Comparison of ENCODE assay signal across 1 cellular context in the genomic region with DNA sequence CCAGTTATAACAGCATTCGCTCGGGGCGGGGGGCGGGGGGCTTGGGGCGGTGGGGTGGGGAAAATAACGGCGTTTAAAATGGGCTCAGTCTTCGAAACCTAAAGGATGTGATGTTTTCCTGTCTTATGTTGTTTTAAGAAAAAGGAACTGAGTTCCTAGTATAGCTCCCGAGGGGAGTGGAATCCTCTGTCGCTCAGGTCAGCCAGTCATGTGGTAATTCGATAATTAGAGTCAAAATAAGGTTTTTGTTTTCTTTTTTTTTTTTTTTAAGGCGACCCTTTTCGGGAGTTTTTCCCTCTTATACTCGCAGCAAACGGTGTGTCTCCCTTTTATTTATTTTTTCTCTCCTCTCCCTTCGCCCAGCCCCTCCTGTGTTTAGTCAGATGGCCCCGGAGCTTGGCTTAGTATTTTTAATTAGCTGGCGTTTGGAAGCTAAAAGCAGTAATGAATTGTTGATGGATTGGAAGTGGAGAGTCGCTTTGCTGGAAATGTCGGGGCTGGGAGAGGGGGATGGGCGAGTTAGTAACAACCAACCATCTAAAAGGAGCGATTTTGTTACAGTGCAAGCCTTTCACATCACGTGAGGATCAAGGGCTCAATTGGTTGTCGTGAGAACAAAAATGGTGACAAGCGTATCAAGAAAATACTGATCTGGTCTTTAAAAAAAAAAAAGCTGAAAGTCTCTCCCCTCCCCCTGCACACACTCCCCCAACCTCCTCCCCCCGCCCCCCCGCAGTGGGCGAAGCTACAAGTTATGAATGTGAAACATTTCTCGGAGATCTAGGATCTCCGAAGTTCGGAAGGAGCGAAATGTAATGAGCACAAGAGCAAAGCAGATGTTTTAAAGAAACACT.
TF ChIP-seq lines count a peak whose summit lies in the region.

No MANE protein-coding gene starts in this region.

TF ChIP-seq in HEK293, 187 proteins besides CTCF, POLR2A, EP300 and RAD21 (continued from another document and continues in another):
- TF ChIP-seq ZNF248 (tag by site-specific recombination; IDR thresholded peaks at IDR 0.05) (no peak), ZNF624 (tag by site-specific recombination; IDR thresholded peaks at IDR 0.05) (no peak), ZNF341 (tag by site-specific recombination; IDR thresholded peaks at IDR 0.05; ENCODE audit: low read depth) (peak; percentile 49), HOXC10 (CRISPR knock-in tag; IDR thresholded peaks at IDR 0.05) (no peak), ZNF837 (tag by site-specific recombination; IDR thresholded peaks at IDR 0.05) (no peak), ZFP69B (tag by site-specific recombination; IDR thresholded peaks at IDR 0.05) (peak; percentile 98), ZNF132 (tag by site-specific recombination; IDR thresholded peaks at IDR 0.05; ENCODE audit: borderline replicate concordance) (no peak), ZNF202 (tag by site-specific recombination; IDR thresholded peaks at IDR 0.05; ENCODE audit: borderline replicate concordance) (no peak), ZNF785 (tag by site-specific recombination; IDR thresholded peaks at IDR 0.05) (no peak), ZNF530 (tag by site-specific recombination; IDR thresholded peaks at IDR 0.05; ENCODE audit: low read depth) (no peak), ZNF324 (tag by site-specific recombination; IDR thresholded peaks at IDR 0.05) (peak; percentile 90), ZFHX2 (tag by site-specific recombination; conservative IDR thresholded peaks at IDR 0.05) (no peak), ZNF404 (tag by site-specific recombination; IDR thresholded peaks at IDR 0.05) (no peak), KLF8 (tag by site-specific recombination; IDR thresholded peaks at IDR 0.05) (peak; percentile 82), ZNF426 (tag by site-specific recombination; IDR thresholded peaks at IDR 0.05) (no peak), ZNF335 (tag by site-specific recombination; conservative IDR thresholded peaks at IDR 0.05) (peak; percentile 78), ZNF843 (tag by site-specific recombination; IDR thresholded peaks at IDR 0.05) (peak; percentile 94), ZNF354C (tag by site-specific recombination; IDR thresholded peaks at IDR 0.05; ENCODE audit: borderline replicate concordance, low read depth) (no peak), ZNF16 (tag by site-specific recombination; IDR thresholded peaks at IDR 0.05; ENCODE audit: low read depth) (no peak), ZBTB48 (tag by site-specific recombination; IDR thresholded peaks at IDR 0.05) (no peak), ZNF24 (tag by site-specific recombination; IDR thresholded peaks at IDR 0.05) (peak; percentile 99), ZNF140 (tag by site-specific recombination; IDR thresholded peaks at IDR 0.05) (no peak)
- TF ChIP-seq, protein P1, sequence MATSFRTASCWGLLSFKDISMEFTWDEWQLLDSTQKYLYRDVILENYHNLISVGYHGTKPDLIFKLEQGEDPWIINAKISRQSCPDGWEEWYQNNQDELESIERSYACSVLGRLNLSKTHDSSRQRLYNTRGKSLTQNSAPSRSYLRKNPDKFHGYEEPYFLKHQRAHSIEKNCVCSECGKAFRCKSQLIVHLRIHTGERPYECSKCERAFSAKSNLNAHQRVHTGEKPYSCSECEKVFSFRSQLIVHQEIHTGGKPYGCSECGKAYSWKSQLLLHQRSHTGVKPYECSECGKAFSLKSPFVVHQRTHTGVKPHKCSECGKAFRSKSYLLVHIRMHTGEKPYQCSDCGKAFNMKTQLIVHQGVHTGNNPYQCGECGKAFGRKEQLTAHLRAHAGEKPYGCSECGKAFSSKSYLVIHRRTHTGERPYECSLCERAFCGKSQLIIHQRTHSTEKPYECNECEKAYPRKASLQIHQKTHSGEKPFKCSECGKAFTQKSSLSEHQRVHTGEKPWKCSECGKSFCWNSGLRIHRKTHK (tag by site-specific recombination; IDR thresholded peaks at IDR 0.05): no peak
- TF ChIP-seq, protein P2, sequence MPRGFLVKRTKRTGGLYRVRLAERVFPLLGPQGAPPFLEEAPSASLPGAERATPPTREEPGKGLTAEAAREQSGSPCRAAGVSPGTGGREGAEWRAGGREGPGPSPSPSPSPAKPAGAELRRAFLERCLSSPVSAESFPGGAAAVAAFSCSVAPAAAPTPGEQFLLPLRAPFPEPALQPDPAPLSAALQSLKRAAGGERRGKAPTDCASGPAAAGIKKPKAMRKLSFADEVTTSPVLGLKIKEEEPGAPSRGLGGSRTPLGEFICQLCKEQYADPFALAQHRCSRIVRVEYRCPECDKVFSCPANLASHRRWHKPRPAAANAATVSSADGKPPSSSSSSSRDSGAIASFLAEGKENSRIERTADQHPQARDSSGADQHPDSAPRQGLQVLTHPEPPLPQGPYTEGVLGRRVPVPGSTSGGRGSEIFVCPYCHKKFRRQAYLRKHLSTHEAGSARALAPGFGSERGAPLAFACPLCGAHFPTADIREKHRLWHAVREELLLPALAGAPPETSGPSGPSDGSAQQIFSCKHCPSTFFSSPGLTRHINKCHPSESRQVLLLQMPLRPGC (tag by site-specific recombination; IDR thresholded peaks at IDR 0.05): peak; percentile 96
- TF ChIP-seq, protein P3, sequence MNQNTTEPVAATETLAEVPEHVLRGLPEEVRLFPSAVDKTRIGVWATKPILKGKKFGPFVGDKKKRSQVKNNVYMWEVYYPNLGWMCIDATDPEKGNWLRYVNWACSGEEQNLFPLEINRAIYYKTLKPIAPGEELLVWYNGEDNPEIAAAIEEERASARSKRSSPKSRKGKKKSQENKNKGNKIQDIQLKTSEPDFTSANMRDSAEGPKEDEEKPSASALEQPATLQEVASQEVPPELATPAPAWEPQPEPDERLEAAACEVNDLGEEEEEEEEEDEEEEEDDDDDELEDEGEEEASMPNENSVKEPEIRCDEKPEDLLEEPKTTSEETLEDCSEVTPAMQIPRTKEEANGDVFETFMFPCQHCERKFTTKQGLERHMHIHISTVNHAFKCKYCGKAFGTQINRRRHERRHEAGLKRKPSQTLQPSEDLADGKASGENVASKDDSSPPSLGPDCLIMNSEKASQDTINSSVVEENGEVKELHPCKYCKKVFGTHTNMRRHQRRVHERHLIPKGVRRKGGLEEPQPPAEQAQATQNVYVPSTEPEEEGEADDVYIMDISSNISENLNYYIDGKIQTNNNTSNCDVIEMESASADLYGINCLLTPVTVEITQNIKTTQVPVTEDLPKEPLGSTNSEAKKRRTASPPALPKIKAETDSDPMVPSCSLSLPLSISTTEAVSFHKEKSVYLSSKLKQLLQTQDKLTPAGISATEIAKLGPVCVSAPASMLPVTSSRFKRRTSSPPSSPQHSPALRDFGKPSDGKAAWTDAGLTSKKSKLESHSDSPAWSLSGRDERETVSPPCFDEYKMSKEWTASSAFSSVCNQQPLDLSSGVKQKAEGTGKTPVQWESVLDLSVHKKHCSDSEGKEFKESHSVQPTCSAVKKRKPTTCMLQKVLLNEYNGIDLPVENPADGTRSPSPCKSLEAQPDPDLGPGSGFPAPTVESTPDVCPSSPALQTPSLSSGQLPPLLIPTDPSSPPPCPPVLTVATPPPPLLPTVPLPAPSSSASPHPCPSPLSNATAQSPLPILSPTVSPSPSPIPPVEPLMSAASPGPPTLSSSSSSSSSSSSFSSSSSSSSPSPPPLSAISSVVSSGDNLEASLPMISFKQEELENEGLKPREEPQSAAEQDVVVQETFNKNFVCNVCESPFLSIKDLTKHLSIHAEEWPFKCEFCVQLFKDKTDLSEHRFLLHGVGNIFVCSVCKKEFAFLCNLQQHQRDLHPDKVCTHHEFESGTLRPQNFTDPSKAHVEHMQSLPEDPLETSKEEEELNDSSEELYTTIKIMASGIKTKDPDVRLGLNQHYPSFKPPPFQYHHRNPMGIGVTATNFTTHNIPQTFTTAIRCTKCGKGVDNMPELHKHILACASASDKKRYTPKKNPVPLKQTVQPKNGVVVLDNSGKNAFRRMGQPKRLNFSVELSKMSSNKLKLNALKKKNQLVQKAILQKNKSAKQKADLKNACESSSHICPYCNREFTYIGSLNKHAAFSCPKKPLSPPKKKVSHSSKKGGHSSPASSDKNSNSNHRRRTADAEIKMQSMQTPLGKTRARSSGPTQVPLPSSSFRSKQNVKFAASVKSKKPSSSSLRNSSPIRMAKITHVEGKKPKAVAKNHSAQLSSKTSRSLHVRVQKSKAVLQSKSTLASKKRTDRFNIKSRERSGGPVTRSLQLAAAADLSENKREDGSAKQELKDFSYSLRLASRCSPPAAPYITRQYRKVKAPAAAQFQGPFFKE (tag by site-specific recombination; IDR thresholded peaks at IDR 0.05; ENCODE audit: borderline replicate concordance): no peak
- TF ChIP-seq, protein P4, sequence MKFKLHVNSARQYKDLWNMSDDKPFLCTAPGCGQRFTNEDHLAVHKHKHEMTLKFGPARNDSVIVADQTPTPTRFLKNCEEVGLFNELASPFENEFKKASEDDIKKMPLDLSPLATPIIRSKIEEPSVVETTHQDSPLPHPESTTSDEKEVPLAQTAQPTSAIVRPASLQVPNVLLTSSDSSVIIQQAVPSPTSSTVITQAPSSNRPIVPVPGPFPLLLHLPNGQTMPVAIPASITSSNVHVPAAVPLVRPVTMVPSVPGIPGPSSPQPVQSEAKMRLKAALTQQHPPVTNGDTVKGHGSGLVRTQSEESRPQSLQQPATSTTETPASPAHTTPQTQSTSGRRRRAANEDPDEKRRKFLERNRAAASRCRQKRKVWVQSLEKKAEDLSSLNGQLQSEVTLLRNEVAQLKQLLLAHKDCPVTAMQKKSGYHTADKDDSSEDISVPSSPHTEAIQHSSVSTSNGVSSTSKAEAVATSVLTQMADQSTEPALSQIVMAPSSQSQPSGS (tag by site-specific recombination; IDR thresholded peaks at IDR 0.05; ENCODE audit: low read depth): peak; percentile 40; the same call in 1 of the 2 replicates
- TF ChIP-seq, protein P5, sequence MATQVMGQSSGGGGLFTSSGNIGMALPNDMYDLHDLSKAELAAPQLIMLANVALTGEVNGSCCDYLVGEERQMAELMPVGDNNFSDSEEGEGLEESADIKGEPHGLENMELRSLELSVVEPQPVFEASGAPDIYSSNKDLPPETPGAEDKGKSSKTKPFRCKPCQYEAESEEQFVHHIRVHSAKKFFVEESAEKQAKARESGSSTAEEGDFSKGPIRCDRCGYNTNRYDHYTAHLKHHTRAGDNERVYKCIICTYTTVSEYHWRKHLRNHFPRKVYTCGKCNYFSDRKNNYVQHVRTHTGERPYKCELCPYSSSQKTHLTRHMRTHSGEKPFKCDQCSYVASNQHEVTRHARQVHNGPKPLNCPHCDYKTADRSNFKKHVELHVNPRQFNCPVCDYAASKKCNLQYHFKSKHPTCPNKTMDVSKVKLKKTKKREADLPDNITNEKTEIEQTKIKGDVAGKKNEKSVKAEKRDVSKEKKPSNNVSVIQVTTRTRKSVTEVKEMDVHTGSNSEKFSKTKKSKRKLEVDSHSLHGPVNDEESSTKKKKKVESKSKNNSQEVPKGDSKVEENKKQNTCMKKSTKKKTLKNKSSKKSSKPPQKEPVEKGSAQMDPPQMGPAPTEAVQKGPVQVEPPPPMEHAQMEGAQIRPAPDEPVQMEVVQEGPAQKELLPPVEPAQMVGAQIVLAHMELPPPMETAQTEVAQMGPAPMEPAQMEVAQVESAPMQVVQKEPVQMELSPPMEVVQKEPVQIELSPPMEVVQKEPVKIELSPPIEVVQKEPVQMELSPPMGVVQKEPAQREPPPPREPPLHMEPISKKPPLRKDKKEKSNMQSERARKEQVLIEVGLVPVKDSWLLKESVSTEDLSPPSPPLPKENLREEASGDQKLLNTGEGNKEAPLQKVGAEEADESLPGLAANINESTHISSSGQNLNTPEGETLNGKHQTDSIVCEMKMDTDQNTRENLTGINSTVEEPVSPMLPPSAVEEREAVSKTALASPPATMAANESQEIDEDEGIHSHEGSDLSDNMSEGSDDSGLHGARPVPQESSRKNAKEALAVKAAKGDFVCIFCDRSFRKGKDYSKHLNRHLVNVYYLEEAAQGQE (tag by site-specific recombination; IDR thresholded peaks at IDR 0.05): no peak
- TF ChIP-seq, protein P6, sequence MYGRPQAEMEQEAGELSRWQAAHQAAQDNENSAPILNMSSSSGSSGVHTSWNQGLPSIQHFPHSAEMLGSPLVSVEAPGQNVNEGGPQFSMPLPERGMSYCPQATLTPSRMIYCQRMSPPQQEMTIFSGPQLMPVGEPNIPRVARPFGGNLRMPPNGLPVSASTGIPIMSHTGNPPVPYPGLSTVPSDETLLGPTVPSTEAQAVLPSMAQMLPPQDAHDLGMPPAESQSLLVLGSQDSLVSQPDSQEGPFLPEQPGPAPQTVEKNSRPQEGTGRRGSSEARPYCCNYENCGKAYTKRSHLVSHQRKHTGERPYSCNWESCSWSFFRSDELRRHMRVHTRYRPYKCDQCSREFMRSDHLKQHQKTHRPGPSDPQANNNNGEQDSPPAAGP (tag by site-specific recombination; IDR thresholded peaks at IDR 0.05): peak; percentile 96
- TF ChIP-seq, protein P7, sequence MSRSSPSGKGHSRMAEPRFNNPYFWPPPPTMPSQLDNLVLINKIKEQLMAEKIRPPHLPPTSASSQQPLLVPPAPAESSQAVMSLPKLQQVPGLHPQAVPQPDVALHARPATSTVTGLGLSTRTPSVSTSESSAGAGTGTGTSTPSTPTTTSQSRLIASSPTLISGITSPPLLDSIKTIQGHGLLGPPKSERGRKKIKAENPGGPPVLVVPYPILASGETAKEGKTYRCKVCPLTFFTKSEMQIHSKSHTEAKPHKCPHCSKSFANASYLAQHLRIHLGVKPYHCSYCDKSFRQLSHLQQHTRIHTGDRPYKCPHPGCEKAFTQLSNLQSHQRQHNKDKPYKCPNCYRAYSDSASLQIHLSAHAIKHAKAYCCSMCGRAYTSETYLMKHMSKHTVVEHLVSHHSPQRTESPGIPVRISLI (tag by site-specific recombination; IDR thresholded peaks at IDR 0.05): peak; percentile 86; the same call in 1 of the 2 replicates
- TF ChIP-seq, protein P8, sequence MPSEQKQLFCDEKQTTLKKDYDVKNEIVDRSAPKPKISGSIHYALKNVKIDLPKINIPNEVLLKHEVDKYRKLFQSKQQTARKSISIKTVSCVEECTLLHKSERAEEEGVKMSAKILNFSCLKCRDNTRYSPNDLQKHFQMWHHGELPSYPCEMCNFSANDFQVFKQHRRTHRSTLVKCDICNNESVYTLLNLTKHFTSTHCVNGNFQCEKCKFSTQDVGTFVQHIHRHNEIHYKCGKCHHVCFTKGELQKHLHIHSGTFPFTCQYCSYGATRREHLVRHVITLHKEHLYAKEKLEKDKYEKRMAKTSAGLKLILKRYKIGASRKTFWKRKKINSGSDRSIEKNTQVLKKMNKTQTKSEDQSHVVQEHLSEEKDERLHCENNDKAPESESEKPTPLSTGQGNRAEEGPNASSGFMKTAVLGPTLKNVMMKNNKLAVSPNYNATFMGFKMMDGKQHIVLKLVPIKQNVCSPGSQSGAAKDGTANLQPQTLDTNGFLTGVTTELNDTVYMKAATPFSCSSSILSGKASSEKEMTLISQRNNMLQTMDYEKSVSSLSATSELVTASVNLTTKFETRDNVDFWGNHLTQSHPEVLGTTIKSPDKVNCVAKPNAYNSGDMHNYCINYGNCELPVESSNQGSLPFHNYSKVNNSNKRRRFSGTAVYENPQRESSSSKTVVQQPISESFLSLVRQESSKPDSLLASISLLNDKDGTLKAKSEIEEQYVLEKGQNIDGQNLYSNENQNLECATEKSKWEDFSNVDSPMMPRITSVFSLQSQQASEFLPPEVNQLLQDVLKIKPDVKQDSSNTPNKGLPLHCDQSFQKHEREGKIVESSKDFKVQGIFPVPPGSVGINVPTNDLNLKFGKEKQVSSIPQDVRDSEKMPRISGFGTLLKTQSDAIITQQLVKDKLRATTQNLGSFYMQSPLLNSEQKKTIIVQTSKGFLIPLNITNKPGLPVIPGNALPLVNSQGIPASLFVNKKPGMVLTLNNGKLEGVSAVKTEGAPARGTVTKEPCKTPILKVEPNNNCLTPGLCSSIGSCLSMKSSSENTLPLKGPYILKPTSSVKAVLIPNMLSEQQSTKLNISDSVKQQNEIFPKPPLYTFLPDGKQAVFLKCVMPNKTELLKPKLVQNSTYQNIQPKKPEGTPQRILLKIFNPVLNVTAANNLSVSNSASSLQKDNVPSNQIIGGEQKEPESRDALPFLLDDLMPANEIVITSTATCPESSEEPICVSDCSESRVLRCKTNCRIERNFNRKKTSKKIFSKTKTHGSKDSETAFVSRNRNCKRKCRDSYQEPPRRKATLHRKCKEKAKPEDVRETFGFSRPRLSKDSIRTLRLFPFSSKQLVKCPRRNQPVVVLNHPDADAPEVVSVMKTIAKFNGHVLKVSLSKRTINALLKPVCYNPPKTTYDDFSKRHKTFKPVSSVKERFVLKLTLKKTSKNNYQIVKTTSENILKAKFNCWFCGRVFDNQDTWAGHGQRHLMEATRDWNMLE (tag by site-specific recombination; conservative IDR thresholded peaks at IDR 0.05; ENCODE audit: low read depth): peak; percentile 42; the same call in 1 of the 2 replicates
